Comparison of ENCODE assay signal across 19 cellular contexts in the genomic region with DNA sequence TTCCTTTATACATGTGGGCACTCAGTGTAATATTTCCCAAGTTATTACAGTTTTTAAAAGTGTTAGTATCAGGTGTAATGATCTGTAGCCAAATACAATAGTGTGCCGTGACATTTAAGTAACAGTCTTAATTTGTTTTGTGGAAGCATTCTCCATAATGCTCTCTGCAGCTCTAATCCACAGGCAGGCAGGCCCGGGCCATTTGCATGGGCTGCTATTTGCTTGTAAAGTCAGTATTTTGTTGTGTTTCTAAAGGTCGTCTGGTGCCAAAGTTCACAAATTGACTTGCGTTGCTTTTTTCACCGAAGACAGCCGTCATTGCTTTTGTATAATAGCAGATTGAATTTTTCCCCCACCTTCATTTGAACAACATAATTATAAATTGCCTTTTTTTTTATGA.
"Had no signal": no experiment of that assay in that cellular context is flagged by ENCODE, and none has a peak within 500 bp of the region (broad histone marks: within the 10 kb centered on the region; RNA-seq: fewer than 3 reads in every experiment).

No MANE protein-coding gene starts in this region.

- DNase-seq: colonic mucosa; dermis blood vessel endothelial cell; erythroblast; foreskin keratinocyte; left colon; left ventricle myocardium superior; mesenchymal stem cell; midbrain; naive B cell; occipital lobe; sigmoid colon; stimulated activated CD4-positive, alpha-beta T cell treated with anti-CD3 and anti-CD28 coated beads, Interleukin-2, amount 100 ng/mL, for 24 hours; stimulated activated naive CD4-positive, alpha-beta T cell; stomach; substantia nigra; transverse colon had no signal

- H3K27ac ChIP-seq: colonic mucosa, foreskin keratinocyte, sigmoid colon, skin epidermis, stomach, thoracic aorta, transverse colon had no signal

- H3K9me3 ChIP-seq: colonic mucosa, sigmoid colon, stomach, thoracic aorta, transverse colon had no signal

- H3K4me1 ChIP-seq: colonic mucosa, foreskin keratinocyte, sigmoid colon, stomach, transverse colon had no signal

- H3K36me3 ChIP-seq: colonic mucosa, thoracic aorta, transverse colon had no signal

- H3K4me3 ChIP-seq: colonic mucosa, lung, sigmoid colon, skin epidermis, stomach, thoracic aorta, transverse colon had no signal

- H3K27me3 ChIP-seq: colonic mucosa, foreskin keratinocyte, sigmoid colon, stomach, transverse colon had no signal
